1 cellular context compared by ENCODE assay signal in genomic region chr1:17273096-17273495, GRCh38.
TF ChIP-seq lines count a peak whose summit lies in the region.

No MANE protein-coding gene starts in this region.

TF ChIP-seq in IMR-90, 13 proteins besides CTCF, POLR2A, EP300 and RAD21:
- no peak for TF ChIP-seq CEBPB (IDR thresholded peaks at IDR 0.05; ENCODE audit: low read depth, low read length)
- no peak for TF ChIP-seq MAZ (IDR thresholded peaks at IDR 0.05; ENCODE audit: borderline replicate concordance, low read depth, low read length)
